ENCODE assay signal across 20 cellular contexts in genomic region chr17:61595418-61595817, GRCh38. TPM values are rescaled to one million over a fixed set of nuclear protein-coding genes. Genes with fewer than 3 reads are reported as not detected.
A peak's percentile ranks its signal among the peaks of the same experiment; 100 is the strongest.
DNase-seq lines count a peak whose midpoint lies in the region; ATAC-seq, FAIRE-seq and TF ChIP-seq lines count a peak whose summit lies in the region.
"Had no signal": no experiment of that assay in that cellular context is flagged by ENCODE, and none has a peak within 500 bp of the region (broad histone marks: within the 10 kb centered on the region; RNA-seq: fewer than 3 reads in every experiment).

No MANE protein-coding gene starts in this region.

- TF ChIP-seq CTCF in GM12878 (IDR thresholded peaks at IDR 0.05 in 2 of 3, conservative IDR thresholded peaks at IDR 0.05 in 1 of 3; ENCODE audit: control insufficient read depth in 2 of 3, extremely low read depth in 1 of 3, insufficient read depth in 1 of 3, low read depth in 3 of 3, low read length in 3 of 3) (no peak), smooth muscle cell (IDR thresholded peaks at IDR 0.05; ENCODE audit: borderline replicate concordance, insufficient read depth, poor library complexity, severe bottlenecking) (no peak)

- H3K4me3 Mint-ChIP-seq in CD8-positive, alpha-beta memory T cell: no peak overlapping the region
- H3K4me3 Mint-ChIP-seq: CD4-positive, alpha-beta memory T cell; HFFc6 had no signal

- no peaks in the 10 kb centered on the region for H3K36me3 Mint-ChIP-seq in CD8-positive, alpha-beta memory T cell
- H3K36me3 Mint-ChIP-seq: CD4-positive, alpha-beta memory T cell had no signal

- CTCF ChIA-PET in GM12878 (lab: Yijun Ruan, JAX): interaction anchor here (0.7 kb wide), 1 partner anchor 27 kb away, joined by 4 read pairs; no protein-coding TSS in a partner anchor
- CTCF ChIA-PET in CD8-positive, alpha-beta memory T cell (lab: Charles Lee): no interaction called here

- in situ Hi-C loops in GM12878 (cut with MboI): no loop called here

- H3K4me3 ChIP-seq in ACC112 (ENCODE audit: low read depth, low read length): peak overlapping the region; percentile 4; the same call in 1 of the 2 replicates
- no peak overlapping the region for H3K4me3 ChIP-seq in GM12878
- no peak overlapping the region for H3K4me3 ChIP-seq in smooth muscle cell
- no peak overlapping the region for H3K4me3 ChIP-seq in CD8-positive, alpha-beta memory T cell (ENCODE audit: low read length)
- H3K4me3 ChIP-seq: HAP-1 had no signal

- H3K79me2 ChIP-seq in ACC112 (ENCODE audit: control insufficient read depth, insufficient read depth, low read length, unreplicated experiment): no peaks in the 10 kb centered on the region
- no peaks in the 10 kb centered on the region for H3K79me2 ChIP-seq in GM12878 (ENCODE audit: control insufficient read depth, insufficient read depth, low read length)
- H3K79me2 ChIP-seq in smooth muscle cell (ENCODE audit: low read depth): no peaks in the 10 kb centered on the region

- H2AFZ ChIP-seq in ACC112 (ENCODE audit: low read length, unreplicated experiment) (no peak overlapping the region), GM12878 (ENCODE audit: control insufficient read depth, low read depth, low read length) (no peak overlapping the region), smooth muscle cell (ENCODE audit: low read depth) (no peak overlapping the region)

- peaks cover 88% of the 10 kb centered on the region for H3K27me3 ChIP-seq in ACC112 (ENCODE audit: insufficient read depth, low read length)
- no peaks in the 10 kb centered on the region for H3K27me3 ChIP-seq in GM12878 (replicated peaks in 1 of 2; ENCODE audit: control insufficient read depth in 2 of 2, insufficient read depth in 2 of 2, low read length in 1 of 2)
- no peaks in the 10 kb centered on the region for H3K27me3 ChIP-seq in smooth muscle cell (ENCODE audit: low read depth)
- peaks cover 4% of the 10 kb centered on the region for H3K27me3 ChIP-seq in CD8-positive, alpha-beta memory T cell (ENCODE audit: insufficient read depth, low read length, poor library complexity, severe bottlenecking)

- no peak for FAIRE-seq in GM12878 (lab: Jason Lieb, UNC)
- FAIRE-seq: G401.6, GM18507, H54 had no signal

- no peaks in the 10 kb centered on the region for H3F3A ChIP-seq in smooth muscle cell (ENCODE audit: low read depth)

- ATAC-seq in GM12878: no peak

- RAD21 ChIA-PET in GM12878 (lab: Charles Lee; ENCODE audit: unreplicated experiment): no interaction called here

- H3K27ac ChIP-seq in ACC112 (ENCODE audit: low read depth, low read length): no peak overlapping the region
- no peak overlapping the region for H3K27ac ChIP-seq in GM12878 (ENCODE audit: control insufficient read depth, insufficient read depth)
- H3K27ac ChIP-seq in smooth muscle cell (ENCODE audit: low read depth): no peak overlapping the region
- H3K27ac ChIP-seq in CD8-positive, alpha-beta memory T cell (ENCODE audit: low read depth, low read length): no peak overlapping the region

- H3K4me1 ChIP-seq in ACC112 (ENCODE audit: control insufficient read depth, insufficient read depth, low read length, unreplicated experiment) (no peaks in the 10 kb centered on the region), GM12878 (ENCODE audit: control insufficient read depth, insufficient read depth, low read length) (no peaks in the 10 kb centered on the region), smooth muscle cell (ENCODE audit: low read depth) (no peaks in the 10 kb centered on the region)
- H3K4me1 ChIP-seq in CD8-positive, alpha-beta memory T cell (ENCODE audit: insufficient read depth, low read length): no peaks in the 10 kb centered on the region
- H3K4me1 ChIP-seq: Caco-2, HAP-1 had no signal

- H3K9me3 Mint-ChIP-seq in CD8-positive, alpha-beta memory T cell: no peaks in the 10 kb centered on the region
- H3K9me3 Mint-ChIP-seq: CD4-positive, alpha-beta memory T cell; HFFc6 had no signal

- no peak for TF ChIP-seq RAD21 in GM12878 (IDR thresholded peaks at IDR 0.05; ENCODE audit: insufficient read depth, low read depth, low read length)

- H3K4me2 ChIP-seq in GM12878 (ENCODE audit: control insufficient read depth, insufficient read depth) (no peak overlapping the region), smooth muscle cell (peak overlapping the region; percentile 53)

- no peaks in the 10 kb centered on the region for H4K20me1 ChIP-seq in GM12878 (ENCODE audit: control insufficient read depth, insufficient read depth)
- H4K20me1 ChIP-seq in smooth muscle cell (ENCODE audit: low read depth): no peaks in the 10 kb centered on the region

- no TSS peak for BruUV-seq in GM12878 (replicated peaks; lab: Mats Ljungman, UMichigan)

- POLR2A ChIA-PET in GM12878 (lab: Charles Lee): no interaction called here
- POLR2A ChIA-PET in CD8-positive, alpha-beta memory T cell (lab: Charles Lee): no interaction called here

- TF ChIP-seq POLR2A in GM12878 (IDR thresholded peaks at IDR 0.05; ENCODE audit: low read depth, low read length): no peak

- H3K27ac Mint-ChIP-seq in CD8-positive, alpha-beta memory T cell: peak overlapping the region in 1 of 8 donors; percentile 43
- H3K27ac Mint-ChIP-seq: CD4-positive, alpha-beta memory T cell; HFFc6 had no signal

- intact Hi-C loops in GM12878 (cut with micrococcal nuclease; ENCODE audit: unreplicated experiment): no loop called here

- H3K9me3 ChIP-seq in GM12878 (replicated peaks; ENCODE audit: control insufficient read depth, insufficient read depth, low read length) (no peaks in the 10 kb centered on the region), smooth muscle cell (replicated peaks; ENCODE audit: low read depth) (no peaks in the 10 kb centered on the region)
- no peaks in the 10 kb centered on the region for H3K9me3 ChIP-seq in CD8-positive, alpha-beta memory T cell (ENCODE audit: low read length)
- H3K9me3 ChIP-seq: Caco-2, HAP-1 had no signal

- H3K27me3 Mint-ChIP-seq in CD8-positive, alpha-beta memory T cell: peaks cover 4 to 20% of the 10 kb centered on the region in 2 donors

- 3% methylated on average over 3 of the region's 3 CpGs for WGBS in GM12878 (ENCODE audit: insufficient coverage, insufficient replicate concordance, low lambda C conversion rate, missing lambda C conversion rate)
- 77% methylated on average over 3 of the region's 3 CpGs for WGBS in smooth muscle cell (ENCODE audit: low lambda C conversion rate)

- TF ChIP-seq EP300 in GM12878 (IDR thresholded peaks at IDR 0.05; ENCODE audit: borderline replicate concordance in 1 of 2, control insufficient read depth in 1 of 2, low read depth in 2 of 2, low read length in 2 of 2): no peak

- H3K36me3 ChIP-seq in ACC112 (ENCODE audit: insufficient read depth, low read length): no peaks in the 10 kb centered on the region
- no peaks in the 10 kb centered on the region for H3K36me3 ChIP-seq in GM12878 (ENCODE audit: control insufficient read depth in 2 of 2, insufficient read depth in 2 of 2, low read length in 1 of 2)
- no peaks in the 10 kb centered on the region for H3K36me3 ChIP-seq in smooth muscle cell (ENCODE audit: low read depth)
- H3K36me3 ChIP-seq in CD8-positive, alpha-beta memory T cell (ENCODE audit: insufficient read depth, low read length): no peaks in the 10 kb centered on the region
- H3K36me3 ChIP-seq: HAP-1 had no signal

- H3K9ac ChIP-seq in GM12878 (ENCODE audit: control insufficient read depth, insufficient read depth, low read length) (no peak overlapping the region), smooth muscle cell (ENCODE audit: low read depth) (no peak overlapping the region)

- DNase-seq in GM12878 (ENCODE audit: low read depth, low spot score) (no peak), smooth muscle cell (lab: John Stamatoyannopoulos, UW; ENCODE audit: unreplicated experiment) (no peak), NCI-H187 treated with DMSO at 0.1 percent for 48 hours (lab: John Stamatoyannopoulos, UW) (no peak), Ammon's horn (ENCODE audit: low spot score) (no peak)
- DNase-seq in CD8-positive, alpha-beta memory T cell: no peak
- DNase-seq: ACHN; AML-193; Caco-2; CD4-positive, alpha-beta memory T cell; DMS153; DND-41; GOT3; HFFc6 had no signal

- H3K4me1 Mint-ChIP-seq in CD8-positive, alpha-beta memory T cell: no peaks in the 10 kb centered on the region
- H3K4me1 Mint-ChIP-seq: CD4-positive, alpha-beta memory T cell had no signal

- SMC1A ChIA-PET in GM12878 (lab: Charles Lee; ENCODE audit: uncharacterized antibody, unreplicated experiment): interaction anchor here (1.1 kb wide), 1 partner anchor 21 kb away, joined by 4 read pairs; no protein-coding TSS in a partner anchor

TF ChIP-seq in GM12878, 131 proteins besides CTCF, POLR2A, EP300 and RAD21 (continues in another document):
- TF ChIP-seq SMARCA5 (IDR thresholded peaks at IDR 0.05) (no peak), RFX5 (IDR thresholded peaks at IDR 0.05; ENCODE audit: low read depth, low read length) (no peak), ETV6 (conservative IDR thresholded peaks at IDR 0.05 in 1 of 2, IDR thresholded peaks at IDR 0.05 in 1 of 2; ENCODE audit: borderline replicate concordance in 1 of 2, low read depth in 1 of 2) (peak in 1 of 2 experiments; percentile 75; a peak in 1 of 4 replicates), TAF1 (IDR thresholded peaks at IDR 0.05; ENCODE audit: borderline replicate concordance, low read depth, low read length) (no peak), NFXL1 (IDR thresholded peaks at IDR 0.05; ENCODE audit: borderline replicate concordance) (peak; percentile 53; the same call in 1 of the 2 replicates), PAX5 (IDR thresholded peaks at IDR 0.05; ENCODE audit: borderline replicate concordance, low read depth, low read length) (no peak)

RNA-seq across cellular contexts. Expression of gene NACA2, which starts 4.4 kb away (rescaled TPM):
- total RNA-seq in GM12878 (2013; cell fraction: nucleolus; rRNA removed): not detected in 2 replicates
- total RNA-seq in GM12878 (2014; rRNA removed): not detected in 2 replicates
- total RNA-seq in GM12878 (2014; rRNA removed; fragmentation: Illumina TruSeq; extraction: Trizol): not detected in 2 replicates
- not detected in 2 replicates for total RNA-seq in GM12878 (2021)
- polyA plus RNA-seq in GM12878 (2011; ENCODE audit: low read depth): not detected
- polyA plus RNA-seq in GM12878 (2011; rRNA removed): 0.68 and 0.94 TPM in 2 replicates
- not detected in 2 replicates for polyA plus RNA-seq in GM12878 (2011; cell fraction: cytosol; rRNA removed)
- polyA plus RNA-seq in GM12878 (2011; cell fraction: nucleus; rRNA removed): not detected in 2 replicates
- 0.32 and 1.1 TPM in 2 replicates for polyA plus RNA-seq in GM12878 (2012)
- polyA plus RNA-seq in GM12878 (2014; fragmentation: Illumina TruSeq; extraction: Trizol): 0.16 TPM in 1 of 2 replicates, not detected in the other
- under 1 TPM; 0.27 to 0.29 TPM for polyA plus RNA-seq in GM12878 (2014; fragmentation: Nextera tagmentation; extraction: Ambion mirVana)
- polyA plus RNA-seq in GM12878 (2014; rRNA removed): not detected in 2 replicates
- under 1 TPM; 0.43 to 0.51 TPM for polyA plus RNA-seq in GM12878 (2016; fragmentation: Nextera tagmentation; extraction: Ambion mirVana)
- polyA minus RNA-seq in GM12878 (2011; rRNA and poly(A)+ RNA removed): not detected in 2 replicates
- not detected in 2 replicates for polyA minus RNA-seq in GM12878 (2011; cell fraction: cytosol; rRNA and poly(A)+ RNA removed)
- not detected in 2 replicates for polyA minus RNA-seq in GM12878 (2011; cell fraction: nucleus; rRNA and poly(A)+ RNA removed)
- total RNA-seq in smooth muscle cell: not detected in 2 replicates
- polyA plus RNA-seq in smooth muscle cell: not detected in 2 replicates
- not detected for total RNA-seq in CD8-positive, alpha-beta memory T cell
- polyA plus RNA-seq in CD8-positive, alpha-beta memory T cell: not detected
- total RNA-seq: A172; Caco-2; CD4-positive, alpha-beta memory T cell; HFFc6 had no signal
- polyA plus RNA-seq: BJ; CD4-positive, alpha-beta memory T cell had no signal
